1 cellular context compared by ENCODE assay signal in the genomic region with DNA sequence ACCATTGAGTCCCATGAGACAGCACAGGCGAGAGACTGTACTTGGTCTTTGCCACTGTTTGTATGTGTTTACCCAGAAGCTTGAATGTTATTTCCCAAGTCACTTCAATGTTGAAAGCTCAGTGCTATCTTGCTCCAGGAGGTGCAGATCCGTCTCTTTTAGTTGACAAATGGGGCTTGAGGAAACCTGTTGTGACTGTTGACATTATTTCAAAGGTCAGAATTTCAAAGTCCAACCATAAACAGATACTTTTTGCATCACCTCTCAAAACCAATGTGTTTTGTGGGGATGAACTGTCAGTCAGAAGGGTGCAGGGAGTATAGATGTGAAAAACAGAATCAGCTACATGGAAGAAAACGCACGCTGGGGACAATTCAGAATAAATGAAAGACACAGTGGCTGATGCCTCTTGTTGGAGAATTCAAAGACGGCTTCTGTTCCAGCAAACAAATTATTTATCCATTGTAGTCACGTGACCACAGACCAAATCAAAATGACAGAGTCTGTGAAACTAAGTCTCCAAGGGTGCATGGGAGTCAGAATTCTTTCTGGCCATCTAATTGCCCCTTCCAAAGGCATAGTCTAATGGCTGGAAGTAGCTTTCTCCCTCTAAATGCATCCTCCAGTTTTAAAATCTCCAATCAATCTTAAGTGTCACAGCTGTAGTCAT.
TF ChIP-seq lines count a peak whose summit lies in the region.

No MANE protein-coding gene starts in this region.

TF ChIP-seq in GM23338, 12 proteins besides CTCF, POLR2A, EP300 and RAD21 (continued from another document):
- no peak for TF ChIP-seq ZNF114 (CRISPR knock-in tag; IDR thresholded peaks at IDR 0.05)
TF ChIP-seq in GM23338: peak in this region for 0.
